Comparison of ENCODE assay signal across 8 cellular contexts in genomic region chr4:120517966-120518365, GRCh38.
DNase-seq lines count a peak whose midpoint lies in the region; ATAC-seq and TF ChIP-seq lines count a peak whose summit lies in the region.

No MANE protein-coding gene starts in this region.

- peaks cover 0 to 5% of the 10 kb centered on the region in 2 experiments for H3K4me1 ChIP-seq in trophoblast cell (ENCODE audit: control insufficient read depth in 1 of 2, insufficient read depth in 2 of 2, low read length in 2 of 2)

- H4K12ac ChIP-seq in trophoblast cell (ENCODE audit: low read depth, low read length), result no peak overlapping the region

- H3K18ac ChIP-seq in trophoblast cell (ENCODE audit: low read length), result no peak overlapping the region

- no peak for TF ChIP-seq CTCF in GM06990 (IDR thresholded peaks at IDR 0.05; ENCODE audit: insufficient read depth, low read length, poor library complexity, severe bottlenecking)

- H3K23ac ChIP-seq in trophoblast cell (ENCODE audit: low read length), result no peak overlapping the region

- H3K27me3 ChIP-seq in GM06990 (replicated peaks; ENCODE audit: control insufficient read depth, insufficient read depth, low read length) (no peaks in the 10 kb centered on the region), trophoblast cell (ENCODE audit: insufficient read depth, low read length) (no peaks in the 10 kb centered on the region)

- H3K14ac ChIP-seq in trophoblast cell (ENCODE audit: low read length), result no peak overlapping the region

- H3K36me3 ChIP-seq in GM06990 (ENCODE audit: control insufficient read depth, insufficient read depth, low read length), result no peaks in the 10 kb centered on the region
- no peaks in the 10 kb centered on the region for H3K36me3 ChIP-seq in trophoblast cell (ENCODE audit: control insufficient read depth in 1 of 2, insufficient read depth in 2 of 2, low read length in 2 of 2)

- no peak overlapping the region for H3K4ac ChIP-seq in trophoblast cell (ENCODE audit: low read depth, low read length)

- H2AFZ ChIP-seq in trophoblast cell (ENCODE audit: insufficient read depth, low read length, poor library complexity), result no peak overlapping the region

- H2BK120ac ChIP-seq in trophoblast cell (ENCODE audit: insufficient read depth, low read length, poor library complexity), result no peak overlapping the region

- H3K4me2 ChIP-seq in trophoblast cell (ENCODE audit: low read length), result no peak overlapping the region

- no peak overlapping the region for H2BK5ac ChIP-seq in trophoblast cell (ENCODE audit: low read depth, low read length, poor library complexity)

- DNase-seq in GM06990 (ENCODE audit: extremely low read depth, insufficient read length), result peak; percentile 29
- peak; percentile 19 for DNase-seq in NCI-H2029 (lab: John Stamatoyannopoulos, UW)
- peak; percentile 14 to 37 for DNase-seq in trophoblast cell
- no peak for DNase-seq in GM19240 (ENCODE audit: insufficient read length, low spot score)
- no peak for DNase-seq in NCI-H128 (lab: John Stamatoyannopoulos, UW; ENCODE audit: unreplicated experiment)
- no peak for DNase-seq in NCI-H1417 treated with DMSO at 0.1 percent for 48 hours (lab: John Stamatoyannopoulos, UW)

- no CpG with 5 or more reads among the region's 3 CpGs for WGBS in trophoblast cell (ENCODE audit: extremely low coverage, insufficient coverage, insufficient read length)

- no peak overlapping the region for H2BK12ac ChIP-seq in trophoblast cell (ENCODE audit: low read length)

- H2AK5ac ChIP-seq in trophoblast cell (ENCODE audit: low read length), result no peak overlapping the region

- no peaks in the 10 kb centered on the region for H3K79me2 ChIP-seq in trophoblast cell (ENCODE audit: control insufficient read depth, insufficient read depth, low read length, poor library complexity)

- no peak overlapping the region for H4K91ac ChIP-seq in trophoblast cell (ENCODE audit: low read depth, low read length)

- H3K9me3 ChIP-seq in trophoblast cell (ENCODE audit: insufficient read depth, low read depth, low read length), result no peaks in the 10 kb centered on the region

- no peak overlapping the region for H3K4me3 ChIP-seq in GM06990 (replicated peaks; ENCODE audit: low read depth, low read length)
- H3K4me3 ChIP-seq in trophoblast cell (ENCODE audit: low read depth, low read length), result no peak overlapping the region

- no peak overlapping the region for H3K9ac ChIP-seq in trophoblast cell (ENCODE audit: low read length)

- H3K79me1 ChIP-seq in trophoblast cell (ENCODE audit: low read length), result no peaks in the 10 kb centered on the region

- ATAC-seq in esophagus mucosa (peak; percentile 35), GM19023 (IDR thresholded peaks at IDR 0.05; ENCODE audit: unreplicated experiment) (no peak)

- no peak overlapping the region for H3K27ac ChIP-seq in trophoblast cell (ENCODE audit: low read depth, low read length)

- no peak overlapping the region for H4K8ac ChIP-seq in trophoblast cell (ENCODE audit: low read depth, low read length)

Comparison
In these comparisons a context has a peak if more than half of its experiments do, and no peak if none do; other contexts are left out.
1. DNase-seq: peak in GM06990 (single experiment), NCI-H2029 (single experiment) and trophoblast cell (2 of 2); none in GM19240 (single experiment), NCI-H128 (single experiment) and NCI-H1417 treated with DMSO at 0.1 percent for 48 hours (single experiment).